In the genomic region with DNA sequence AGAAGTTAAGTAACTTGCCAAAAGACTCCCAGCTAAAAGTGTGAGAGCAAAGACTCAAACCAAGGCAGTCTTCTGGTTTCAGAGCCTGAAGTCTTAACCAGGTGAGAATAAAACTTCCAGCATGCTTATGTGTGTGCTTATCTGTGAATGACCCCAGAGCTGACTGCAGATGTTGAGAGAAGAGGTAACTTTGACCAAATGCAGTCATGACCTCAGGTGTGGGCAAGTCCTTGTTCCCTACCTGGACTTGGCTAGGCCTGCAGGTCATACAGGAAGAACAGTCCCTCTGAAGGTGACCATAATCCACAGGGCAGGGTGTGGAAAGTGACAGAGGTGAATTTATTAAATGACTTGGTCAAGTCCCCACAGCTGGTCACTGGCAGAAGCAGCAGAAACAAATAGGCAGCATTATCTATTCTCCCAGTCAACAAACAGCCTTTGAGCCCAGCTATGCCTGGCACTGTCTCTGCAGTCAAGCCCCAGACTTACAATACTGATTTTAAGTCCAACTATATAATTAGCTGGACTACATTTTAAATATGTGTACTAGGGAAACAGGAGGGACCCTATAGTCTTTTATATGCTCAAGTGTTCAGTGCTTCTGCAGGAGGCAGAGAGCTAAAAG, we compare ENCODE assay signal across 20 cellular contexts. TPM values are rescaled to one million over a fixed set of nuclear protein-coding genes. Genes with fewer than 3 reads are reported as not detected.
DNase-seq lines count a peak whose midpoint lies in the region; ATAC-seq, FAIRE-seq and TF ChIP-seq lines count a peak whose summit lies in the region.
"Had no signal": no experiment of that assay in that cellular context is flagged by ENCODE, and none has a peak within 500 bp of the region (broad histone marks: within the 10 kb centered on the region; RNA-seq: fewer than 3 reads in every experiment).

No MANE protein-coding gene starts in this region.

- H3K9me2 ChIP-seq in Karpas-422 (replicated peaks; ENCODE audit: insufficient read depth, low read length): no peaks in the 10 kb centered on the region

- RAD21 ChIA-PET in GM12878 (lab: Charles Lee; ENCODE audit: unreplicated experiment): interaction anchor here (0.9 to 1.3 kb wide), 2 partner anchors 36 to 161 kb away, joined by 3 read pairs; no protein-coding TSS in a partner anchor

- H3K4me1 ChIP-seq in Karpas-422 (ENCODE audit: low read length) (peaks cover 22% of the 10 kb centered on the region), GM12878 (ENCODE audit: control insufficient read depth, insufficient read depth, low read length) (peaks cover 4% of the 10 kb centered on the region; the same call in 1 of the 2 replicates)
- H3K4me1 ChIP-seq: SJCRH30 had no signal

- CTCF ChIA-PET in GM12878 (lab: Yijun Ruan, JAX): interaction anchor here (0.6 to 1.4 kb wide), 3 partner anchors 183 to 402 kb away, joined by 3 read pairs; no protein-coding TSS in a partner anchor

- no peak overlapping the region for H3K27ac ChIP-seq in Karpas-422 (ENCODE audit: low read length)
- no peak overlapping the region for H3K27ac ChIP-seq in GM12878 (ENCODE audit: control insufficient read depth, insufficient read depth)
- H3K27ac ChIP-seq: SJCRH30 had no signal

- peak overlapping the region; percentile 21 for H3K4me2 ChIP-seq in Karpas-422 (ENCODE audit: low read depth, low read length, poor library complexity, severe bottlenecking)
- no peak overlapping the region for H3K4me2 ChIP-seq in GM12878 (ENCODE audit: control insufficient read depth, insufficient read depth)

- in situ Hi-C loops in GM12878 (cut with MboI): no loop called here

- FAIRE-seq in GM12878 (lab: Jason Lieb, UNC): no peak
- FAIRE-seq: D721Med, HepG2 had no signal

- H2AFZ ChIP-seq in Karpas-422 (ENCODE audit: low read length) (no peak overlapping the region), GM12878 (ENCODE audit: control insufficient read depth, low read depth, low read length) (no peak overlapping the region)

- intact Hi-C loops in GM12878 (cut with micrococcal nuclease; ENCODE audit: unreplicated experiment): no loop called here
- intact Hi-C loops in posterior vena cava (cut with DNase I): no loop called here

- H3K27me3 ChIP-seq in Karpas-422 (ENCODE audit: low read length): no peaks in the 10 kb centered on the region
- H3K27me3 ChIP-seq in GM12878 (replicated peaks in 1 of 2; ENCODE audit: control insufficient read depth in 2 of 2, insufficient read depth in 2 of 2, low read length in 1 of 2): peaks cover 0 to 10% of the 10 kb centered on the region in 2 experiments; a peak in 2 of 4 replicates
- H3K27me3 ChIP-seq: SJCRH30 had no signal

- H4K20me1 ChIP-seq in Karpas-422 (ENCODE audit: insufficient read depth, low read depth, low read length) (no peaks in the 10 kb centered on the region), GM12878 (ENCODE audit: control insufficient read depth, insufficient read depth) (no peaks in the 10 kb centered on the region; the same call in 1 of the 2 replicates)

- H3K4me3 ChIP-seq in Karpas-422 (ENCODE audit: low read length) (no peak overlapping the region), GM12878 (no peak overlapping the region)
- H3K4me3 ChIP-seq: HAP-1, SJCRH30 had no signal

- H3K9ac ChIP-seq in Karpas-422 (ENCODE audit: low read length) (no peak overlapping the region), GM12878 (ENCODE audit: control insufficient read depth, insufficient read depth, low read length) (no peak overlapping the region)

- SMC1A ChIA-PET in GM12878 (lab: Charles Lee; ENCODE audit: uncharacterized antibody, unreplicated experiment): interaction anchor here (0.7 to 2.5 kb wide), 4 partner anchors 9 to 361 kb away, joined by 3 to 21 read pairs (median 4); a partner anchor contains a TSS

- H3K9me3 ChIP-seq in Karpas-422 (ENCODE audit: low read length): no peaks in the 10 kb centered on the region
- H3K9me3 ChIP-seq in GM12878 (replicated peaks; ENCODE audit: control insufficient read depth, insufficient read depth, low read length): no peaks in the 10 kb centered on the region; the same call in 2 of the 3 replicates
- H3K9me3 ChIP-seq: HAP-1, SJCRH30 had no signal

- POLR2A ChIA-PET in GM12878 (lab: Charles Lee): interaction anchor here (1.3 kb wide), 1 partner anchor 64 kb away, joined by 3 read pairs; no protein-coding TSS in a partner anchor

- no peak for TF ChIP-seq EP300 in GM12878 (IDR thresholded peaks at IDR 0.05; ENCODE audit: borderline replicate concordance in 1 of 2, control insufficient read depth in 1 of 2, low read depth in 2 of 2, low read length in 2 of 2)

- no peak for TF ChIP-seq RAD21 in GM12878 (IDR thresholded peaks at IDR 0.05; ENCODE audit: insufficient read depth, low read depth, low read length)

- no peak for TF ChIP-seq POLR2A in GM12878 (IDR thresholded peaks at IDR 0.05; ENCODE audit: low read depth, low read length)

- peak; percentile 31; the same call in 2 of the 3 replicates for ATAC-seq in GM12878
- no peak for ATAC-seq in GM18873 (IDR thresholded peaks at IDR 0.05; ENCODE audit: low FRiP score, unreplicated experiment)
- ATAC-seq: HepG2 had no signal

- H3K79me2 ChIP-seq in Karpas-422 (ENCODE audit: low read length): no peaks in the 10 kb centered on the region
- no peaks in the 10 kb centered on the region for H3K79me2 ChIP-seq in GM12878 (ENCODE audit: control insufficient read depth, insufficient read depth, low read length)

- BruUV-seq in GM12878 (replicated peaks; lab: Mats Ljungman, UMichigan): no TSS peak

- H3K36me3 ChIP-seq in Karpas-422 (ENCODE audit: insufficient read depth, low read length) (no peaks in the 10 kb centered on the region), GM12878 (ENCODE audit: control insufficient read depth in 2 of 2, insufficient read depth in 2 of 2, low read length in 1 of 2) (no peaks in the 10 kb centered on the region)
- H3K36me3 ChIP-seq: HAP-1, SJCRH30 had no signal

- DNase-seq in Karpas-422: no peak
- DNase-seq in GM12878 (ENCODE audit: low read depth, low spot score): no peak
- peak; percentile 47 for DNase-seq in inferior parietal cortex (ENCODE audit: extremely low spot score)
- peak; percentile 17 for DNase-seq in posterior vena cava (ENCODE audit: low spot score)
- DNase-seq in NCI-H748 treated with DMSO at 0.1 percent for 48 hours (lab: John Stamatoyannopoulos, UW): no peak
- DNase-seq in HT-29 (ENCODE audit: low spot score): no peak
- no peak for DNase-seq in T-helper 1 cell
- DNase-seq: AML-193; CD4-positive, alpha-beta T cell; DND-41; GF-D8; NCI-H1105 treated with DMSO at 0.1 percent for 48 hours; NCI-H187; NCI-H82; RPMI8226; SJCRH30 had no signal

- no peak for TF ChIP-seq CTCF in GM12878 (IDR thresholded peaks at IDR 0.05 in 2 of 3, conservative IDR thresholded peaks at IDR 0.05 in 1 of 3; ENCODE audit: control insufficient read depth in 2 of 3, extremely low read depth in 1 of 3, insufficient read depth in 1 of 3, low read depth in 3 of 3, low read length in 3 of 3)

TF ChIP-seq in GM12878, 131 proteins besides CTCF, POLR2A, EP300 and RAD21:
- no peak for TF ChIP-seq ETV6 (conservative IDR thresholded peaks at IDR 0.05 in 1 of 2, IDR thresholded peaks at IDR 0.05 in 1 of 2; ENCODE audit: borderline replicate concordance in 1 of 2, low read depth in 1 of 2)
- no peak for TF ChIP-seq RUNX3 (IDR thresholded peaks at IDR 0.05; ENCODE audit: low read length)

RNA-seq across cellular contexts. Expression of a gene that starts 3.0 kb away (rescaled TPM):
- total RNA-seq in Karpas-422 (2014; rRNA removed; shearing (Covaris generic); ENCODE audit: low replicate concordance): not detected in 2 replicates
- 2.4 and 3.7 TPM in 2 replicates for total RNA-seq in GM12878 (2013; cell fraction: nucleolus; rRNA removed)
- 0.28 and 0.44 TPM in 2 replicates for total RNA-seq in GM12878 (2014; rRNA removed)
- total RNA-seq in GM12878 (2014; rRNA removed; fragmentation: Illumina TruSeq; extraction: Trizol): 0.27 and 0.28 TPM in 2 replicates
- total RNA-seq in GM12878 (2021): 0.66 and 0.92 TPM in 2 replicates
- polyA plus RNA-seq in GM12878 (2011; ENCODE audit: low read depth): 0.12 TPM
- polyA plus RNA-seq in GM12878 (2011; rRNA removed): 0.14 and 0.26 TPM in 2 replicates
- 0.10 and 0.15 TPM in 2 replicates for polyA plus RNA-seq in GM12878 (2011; cell fraction: cytosol; rRNA removed)
- polyA plus RNA-seq in GM12878 (2011; cell fraction: nucleus; rRNA removed): 0.23 and 0.40 TPM in 2 replicates
- 0.38 and 0.48 TPM in 2 replicates for polyA plus RNA-seq in GM12878 (2012)
- polyA plus RNA-seq in GM12878 (2014; fragmentation: Illumina TruSeq; extraction: Trizol): 0.65 and 0.68 TPM in 2 replicates
- polyA plus RNA-seq in GM12878 (2014; fragmentation: Nextera tagmentation; extraction: Ambion mirVana): under 1 TPM; 0.05 to 0.20 TPM
- 0.71 and 0.99 TPM in 2 replicates for polyA plus RNA-seq in GM12878 (2014; rRNA removed)
- polyA plus RNA-seq in GM12878 (2016; fragmentation: Nextera tagmentation; extraction: Ambion mirVana): 1 to 10 TPM; 1.1 TPM
- not detected in 2 replicates for polyA minus RNA-seq in GM12878 (2011; rRNA and poly(A)+ RNA removed)
- polyA minus RNA-seq in GM12878 (2011; cell fraction: cytosol; rRNA and poly(A)+ RNA removed): not detected in 2 replicates
- 0.12 TPM in 1 of 2 replicates, not detected in the other for polyA minus RNA-seq in GM12878 (2011; cell fraction: nucleus; rRNA and poly(A)+ RNA removed)
- 1 to 10 TPM; 5.0 to 8.0 TPM for total RNA-seq in posterior vena cava
- not detected in 2 replicates for total RNA-seq in HT-29 (2014; rRNA removed; shearing (Covaris generic))

RNA-seq across cellular contexts. Expression of a gene that starts 59.5 kb away (rescaled TPM):
- 3.0 TPM in 1 of 2 replicates, not detected in the other for total RNA-seq in Karpas-422 (2014; rRNA removed; shearing (Covaris generic); ENCODE audit: low replicate concordance)
- total RNA-seq in GM12878 (2013; cell fraction: nucleolus; rRNA removed): not detected in 2 replicates
- total RNA-seq in GM12878 (2014; rRNA removed) (not detected in 2 replicates), GM12878 (2014; rRNA removed; fragmentation: Illumina TruSeq; extraction: Trizol) (not detected in 2 replicates), GM12878 (2021) (not detected in 2 replicates), posterior vena cava (1 to 10 TPM in 1 of 2 donors, under 1 TPM in 1; 0.86 to 1.4 TPM)
- not detected for polyA plus RNA-seq in GM12878 (2011; ENCODE audit: low read depth)
- polyA plus RNA-seq in GM12878 (2011; rRNA removed) (not detected in 2 replicates), GM12878 (2014; fragmentation: Illumina TruSeq; extraction: Trizol) (not detected in 2 replicates), GM12878 (2014; fragmentation: Nextera tagmentation; extraction: Ambion mirVana) (not detected), GM12878 (2014; rRNA removed) (not detected in 2 replicates), GM12878 (2016; fragmentation: Nextera tagmentation; extraction: Ambion mirVana) (not detected)
- polyA plus RNA-seq in GM12878 (2011; cell fraction: cytosol; rRNA removed): not detected in 2 replicates
- not detected in 2 replicates for polyA plus RNA-seq in GM12878 (2011; cell fraction: nucleus; rRNA removed)
- 0.03 and 0.12 TPM in 2 replicates for polyA plus RNA-seq in GM12878 (2012)
- not detected in 2 replicates for polyA minus RNA-seq in GM12878 (2011; rRNA and poly(A)+ RNA removed)
- not detected in 2 replicates for polyA minus RNA-seq in GM12878 (2011; cell fraction: cytosol; rRNA and poly(A)+ RNA removed)
- not detected in 2 replicates for polyA minus RNA-seq in GM12878 (2011; cell fraction: nucleus; rRNA and poly(A)+ RNA removed)
- total RNA-seq in HT-29 (2014; rRNA removed; shearing (Covaris generic)): not detected in 2 replicates
- total RNA-seq: HepG2, SJCRH30 had no signal
- polyA plus RNA-seq: HepG2 had no signal

Comparison
In these comparisons a context has a peak if more than half of its experiments do, and no peak if none do; other contexts are left out.
1. DNase-seq: peak in inferior parietal cortex (single experiment) and posterior vena cava (single experiment); none in Karpas-422 (single experiment), GM12878 (single experiment), NCI-H748 treated with DMSO at 0.1 percent for 48 hours (single experiment), HT-29 (single experiment) and T-helper 1 cell (0 of 5).